ENCODE assay signal across 26 cellular contexts in the genomic region with DNA sequence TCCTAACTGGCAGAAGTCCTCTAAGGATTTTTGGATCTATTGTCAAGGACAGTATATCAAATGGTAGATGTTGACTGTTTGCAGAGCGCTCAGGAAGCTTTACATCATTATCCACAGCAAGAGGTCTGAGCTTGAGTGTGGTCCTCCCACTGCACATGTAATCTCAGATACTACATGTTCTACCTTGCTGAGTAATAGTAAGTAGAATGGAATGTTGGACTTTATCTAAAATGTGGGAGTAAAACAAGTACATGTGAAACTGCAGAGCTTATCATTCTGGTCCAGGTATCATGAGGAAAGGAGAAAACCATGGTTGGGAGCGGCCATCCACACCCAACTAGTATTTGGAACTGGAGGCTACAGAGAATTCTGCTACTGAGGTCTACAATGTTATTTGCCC. TPM values are rescaled to one million over a fixed set of nuclear protein-coding genes. Genes with fewer than 3 reads are reported as not detected.
DNase-seq lines count a peak whose midpoint lies in the region; ATAC-seq, FAIRE-seq and TF ChIP-seq lines count a peak whose summit lies in the region.
"Had no signal": no experiment of that assay in that cellular context is flagged by ENCODE, and none has a peak within 500 bp of the region (broad histone marks: within the 10 kb centered on the region; RNA-seq: fewer than 3 reads in every experiment).

No MANE protein-coding gene starts in this region.

- no TSS peak for BruUV-seq in Calu3 (replicated peaks; lab: Mats Ljungman, UMichigan)

- peaks cover 73% of the 10 kb centered on the region for H3K4me1 Mint-ChIP-seq in Calu3 (ENCODE audit: low read depth, unreplicated experiment)
- H3K4me1 Mint-ChIP-seq in nephron: peaks cover 89% of the 10 kb centered on the region

- DNase-seq in Calu3 (no peak), RCC 7860 (ENCODE audit: low spot score) (peak; percentile 16), epithelial cell of esophagus (ENCODE audit: low read depth) (peak; percentile 93), SHP77 treated with DMSO at 0.1 percent for 48 hours (lab: John Stamatoyannopoulos, UW) (no peak), NCI-H446 treated with DMSO at 0.1 percent for 48 hours (lab: John Stamatoyannopoulos, UW) (no peak)
- no peak for DNase-seq in activated CD8-positive, alpha-beta memory T cell treated with anti-CD3 and anti-CD28 coated beads for 24 hours
- DNase-seq: activated CD4-positive, alpha-beta T cell treated with anti-CD3 and anti-CD28 coated beads for 4 hours; activated CD8-positive, alpha-beta memory T cell treated with anti-CD3 and anti-CD28 coated beads, Interleukin-2, amount 10 ng/mL, durations not matched to agents 7 days and 5 days; CD4-positive, alpha-beta memory T cell; central memory CD4-positive, alpha-beta T cell; DMS53; HCEC 1CT; left cardiac atrium; midbrain; NCI-H1694; NK-92 treated with Interleukin-12 subunit alpha and Interleukin-12 subunit beta, amount 100 ng/mL, for 24 hours; stimulated activated naive B cell treated with anti-CD40 and anti-IgM and Interleukin-4, amounts not matched to agents 10 μg/mL and 1 μg/mL and 100 μg/mL, for 72 hours had no signal

- H3K27ac Mint-ChIP-seq in Calu3 (ENCODE audit: unreplicated experiment): peak overlapping the region; percentile 100
- H3K27ac Mint-ChIP-seq in nephron: peak overlapping the region; percentile 26 to 63 (median 46)
- H3K27ac Mint-ChIP-seq: activated CD8-positive, alpha-beta memory T cell treated with anti-CD3 and anti-CD28 coated beads, Interleukin-2, amount 10 ng/mL, durations not matched to agents 7 days and 5 days; activated T-helper 17 cell treated with anti-CD3 and anti-CD28 coated beads, Interleukin-2, amount 50 U/mL, for 72 hours; IgD-negative memory B cell; stimulated activated naive B cell treated with anti-CD40 and anti-IgM and Interleukin-4, amounts not matched to agents 10 μg/mL and 1 μg/mL and 100 μg/mL, for 72 hours had no signal

- H3K9me3 Mint-ChIP-seq in Calu3 (ENCODE audit: low read depth, unreplicated experiment) (no peaks in the 10 kb centered on the region), nephron (no peaks in the 10 kb centered on the region)
- H3K9me3 Mint-ChIP-seq: activated T-helper 17 cell treated with anti-CD3 and anti-CD28 coated beads, Interleukin-2, amount 50 U/mL, for 72 hours; IgD-negative memory B cell; neural crest cell; stimulated activated naive B cell treated with anti-CD40 and anti-IgM and Interleukin-4, amounts not matched to agents 10 μg/mL and 1 μg/mL and 100 μg/mL, for 72 hours had no signal

- H3K4me3 Mint-ChIP-seq in Calu3 (ENCODE audit: low read depth, unreplicated experiment) (no peak overlapping the region), nephron (peak overlapping the region in 1 of 3 experiments; percentile 12)
- H3K4me3 Mint-ChIP-seq: activated CD8-positive, alpha-beta memory T cell treated with anti-CD3 and anti-CD28 coated beads, Interleukin-2, amount 10 ng/mL, durations not matched to agents 7 days and 5 days; activated T-helper 17 cell treated with anti-CD3 and anti-CD28 coated beads, Interleukin-2, amount 50 U/mL, for 72 hours; CD4-positive, alpha-beta memory T cell; neural crest cell; stimulated activated naive B cell treated with anti-CD40 and anti-IgM and Interleukin-4, amounts not matched to agents 10 μg/mL and 1 μg/mL and 100 μg/mL, for 72 hours had no signal

- intact Hi-C loops in Calu3 (cut with micrococcal nuclease; ENCODE audit: unreplicated experiment): no loop called here

- H3K36me3 Mint-ChIP-seq in Calu3 (ENCODE audit: insufficient read depth, unreplicated experiment) (peaks cover 23% of the 10 kb centered on the region), nephron (ENCODE audit: low read depth) (no peaks in the 10 kb centered on the region)
- H3K36me3 Mint-ChIP-seq: activated CD8-positive, alpha-beta memory T cell treated with anti-CD3 and anti-CD28 coated beads, Interleukin-2, amount 10 ng/mL, durations not matched to agents 7 days and 5 days; CD4-positive, alpha-beta memory T cell; IgD-negative memory B cell; stimulated activated naive B cell treated with anti-CD40 and anti-IgM and Interleukin-4, amounts not matched to agents 10 μg/mL and 1 μg/mL and 100 μg/mL, for 72 hours had no signal

- H3K27me3 Mint-ChIP-seq in Calu3 (ENCODE audit: unreplicated experiment): no peaks in the 10 kb centered on the region
- H3K27me3 Mint-ChIP-seq in nephron (ENCODE audit: low read depth): no peaks in the 10 kb centered on the region
- H3K27me3 Mint-ChIP-seq: activated CD8-positive, alpha-beta memory T cell treated with anti-CD3 and anti-CD28 coated beads, Interleukin-2, amount 10 ng/mL, durations not matched to agents 7 days and 5 days; activated T-helper 17 cell treated with anti-CD3 and anti-CD28 coated beads, Interleukin-2, amount 50 U/mL, for 72 hours; CD4-positive, alpha-beta memory T cell had no signal

- CTCF ChIA-PET in Calu3 (lab: Charles Lee): no interaction called here

- TF ChIP-seq CTCF in Calu3 (IDR thresholded peaks at IDR 0.05; ENCODE audit: unreplicated experiment) (no peak), epithelial cell of esophagus (IDR thresholded peaks at IDR 0.05; ENCODE audit: insufficient read depth, low read depth, low read length, missing control alignments) (no peak), nephron (IDR thresholded peaks at IDR 0.05; ENCODE audit: unreplicated experiment in 3 of 3) (no peak)

- no peak for FAIRE-seq in RCC 7860 (lab: Jason Lieb, UNC)

- no peak for ATAC-seq in HG03354 (IDR thresholded peaks at IDR 0.05; ENCODE audit: poor library complexity, severe bottlenecking, unreplicated experiment)
- ATAC-seq: activated CD8-positive, alpha-beta memory T cell treated with anti-CD3 and anti-CD28 coated beads, Interleukin-2, amount 10 ng/mL, durations not matched to agents 7 days and 5 days; activated T-helper 17 cell treated with anti-CD3 and anti-CD28 coated beads, Interleukin-2, amount 50 U/mL, for 72 hours; stimulated activated naive B cell treated with anti-CD40 and anti-IgM and Interleukin-4, amounts not matched to agents 10 μg/mL and 1 μg/mL and 100 μg/mL, for 72 hours had no signal

- H3K4me3 ChIP-seq in epithelial cell of esophagus (ENCODE audit: low read length): no peak overlapping the region
- H3K4me3 ChIP-seq: thoracic aorta had no signal

RNA-seq across cellular contexts. Expression of gene CD28, which starts 19.3 kb away (rescaled TPM):
- 0.07 TPM in 1 of 2 replicates, not detected in the other for total RNA-seq in Calu3 (2022)
- total RNA-seq: fibroblast of villous mesenchyme, NCI-H460, neural crest cell, RPMI7951 had no signal

Comparison
In these comparisons a context has a peak if more than half of its experiments do, and no peak if none do; other contexts are left out.
1. DNase-seq: peak in RCC 7860 (single experiment) and epithelial cell of esophagus (single experiment); none in Calu3 (single experiment), SHP77 treated with DMSO at 0.1 percent for 48 hours (single experiment), activated CD8-positive, alpha-beta memory T cell treated with anti-CD3 and anti-CD28 coated beads for 24 hours (single experiment) and NCI-H446 treated with DMSO at 0.1 percent for 48 hours (single experiment).